ENCODE assay signal across 1 cellular context in genomic region chr13:64239372-64239771, GRCh38.
TF ChIP-seq lines count a peak whose summit lies in the region.

No MANE protein-coding gene starts in this region.

TF ChIP-seq in SK-N-SH, 30 proteins besides CTCF, POLR2A, EP300 and RAD21 (continued from another document):
- TF ChIP-seq USF1 (IDR thresholded peaks at IDR 0.05; ENCODE audit: borderline replicate concordance, low read depth) (no peak), EZH2phosphoT487 (IDR thresholded peaks at IDR 0.05; ENCODE audit: borderline replicate concordance, low read depth) (no peak), PBX3 (IDR thresholded peaks at IDR 0.05) (peak; percentile 4; the same call in 1 of the 2 replicates), FOXM1 (IDR thresholded peaks at IDR 0.05; ENCODE audit: low read depth) (no peak), FOSL2 (IDR thresholded peaks at IDR 0.05; ENCODE audit: borderline replicate concordance, low read depth) (peak; percentile 43; the same call in 1 of the 2 replicates), ZBTB33 (IDR thresholded peaks at IDR 0.05; ENCODE audit: borderline replicate concordance, low read depth) (no peak), USF2 (IDR thresholded peaks at IDR 0.05; ENCODE audit: borderline replicate concordance, low read depth, low read length) (no peak), TEAD4 (IDR thresholded peaks at IDR 0.05; ENCODE audit: borderline replicate concordance, insufficient read depth) (peak; percentile 57; the same call in 1 of the 2 replicates), RFX5 (IDR thresholded peaks at IDR 0.05; ENCODE audit: low read length) (no peak), NFIC (IDR thresholded peaks at IDR 0.05; ENCODE audit: borderline replicate concordance) (no peak; the same call in 1 of the 2 replicates), TAF1 (IDR thresholded peaks at IDR 0.05; ENCODE audit: borderline replicate concordance, low read depth, low read length) (no peak), SMC3 (IDR thresholded peaks at IDR 0.05; ENCODE audit: low read depth, low read length) (no peak), SIN3A (IDR thresholded peaks at IDR 0.05; ENCODE audit: borderline replicate concordance, low read depth, low read length) (no peak), REST (IDR thresholded peaks at IDR 0.05; ENCODE audit: low read depth, low read length) (no peak)
